ENCODE assay signal across 10 cellular contexts in the genomic region with DNA sequence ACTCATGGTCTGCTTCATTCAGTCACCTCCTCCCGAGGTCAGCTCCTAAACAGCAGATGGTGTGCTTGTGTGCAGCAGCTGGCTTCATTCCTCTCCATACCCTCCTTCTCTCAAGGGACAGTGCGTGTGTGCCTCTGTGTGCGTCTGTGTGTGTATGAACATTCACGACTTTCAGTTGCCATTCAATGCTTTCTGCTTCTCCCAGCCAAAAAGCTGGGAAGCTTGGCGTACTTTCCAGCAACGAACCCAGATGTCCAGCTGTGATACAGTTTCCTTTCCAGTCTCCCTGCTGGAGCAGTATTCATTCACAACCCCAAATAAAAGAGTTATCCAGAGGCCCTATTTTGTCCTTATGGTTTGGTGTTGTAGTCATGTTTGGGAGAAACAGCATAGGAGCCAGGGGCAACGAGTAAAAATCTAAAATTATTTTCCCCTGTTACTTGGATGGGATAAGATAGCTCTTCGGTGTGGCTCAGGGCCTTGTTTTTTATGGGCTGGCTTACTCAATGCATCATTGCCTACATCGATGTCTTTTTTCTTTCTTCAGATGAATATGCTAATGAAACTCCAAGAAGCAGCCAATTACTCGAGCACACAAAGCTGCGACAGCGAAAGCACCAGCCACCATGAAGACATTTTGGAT.
A peak's percentile ranks its signal among the peaks of the same experiment; 100 is the strongest.
DNase-seq lines count a peak whose midpoint lies in the region; ATAC-seq lines count a peak whose summit lies in the region.
"Had no signal": no experiment of that assay in that cellular context is flagged by ENCODE, and none has a peak within 500 bp of the region (broad histone marks: within the 10 kb centered on the region; RNA-seq: fewer than 3 reads in every experiment).

No MANE protein-coding gene starts in this region.

- no peak for ATAC-seq in GM21619 (IDR thresholded peaks at IDR 0.05; ENCODE audit: unreplicated experiment)

- peak overlapping the region; percentile 38 for H3K27ac ChIP-seq in temporal lobe (ENCODE audit: low read depth, low read length)
- H3K27ac ChIP-seq in CD4-positive, alpha-beta memory T cell (ENCODE audit: low read depth, low read length) = no peak overlapping the region

- no peaks in the 10 kb centered on the region for H3K36me3 Mint-ChIP-seq in CD4-positive, alpha-beta memory T cell

- H3K9me3 Mint-ChIP-seq in CD4-positive, alpha-beta memory T cell = peaks cover 0 to 8% (median 4%) of the 10 kb centered on the region in 8 donors

- intact Hi-C loops in CD4-positive, alpha-beta memory T cell (cut with micrococcal nuclease) = no loop called here

- no peaks in the 10 kb centered on the region for H3K4me1 Mint-ChIP-seq in CD4-positive, alpha-beta memory T cell

- no peaks in the 10 kb centered on the region for H3K36me3 ChIP-seq in CD4-positive, alpha-beta memory T cell (ENCODE audit: insufficient read depth, low read length)

- no peaks in the 10 kb centered on the region for H3K27me3 Mint-ChIP-seq in CD4-positive, alpha-beta memory T cell

- peak; percentile 81 to 97 (median 97) for DNase-seq in NCI-H1417 (lab: John Stamatoyannopoulos, UW)
- no peak for DNase-seq in NCI-H1417 treated with DMSO at 0.1 percent for 48 hours (lab: John Stamatoyannopoulos, UW)
- peak; percentile 96 for DNase-seq in NCI-H774 (lab: John Stamatoyannopoulos, UW)
- DNase-seq in globus pallidus (ENCODE audit: low spot score) = peak; percentile 47
- DNase-seq in activated CD4-positive, CD25-positive, alpha-beta regulatory T cell treated with anti-CD3 and anti-CD28 coated beads, Interleukin-2, amount 50 U/mL, for 72 hours = no peak
- DNase-seq in CD4-positive, alpha-beta memory T cell = no peak
- DNase-seq: 8988T; stimulated activated CD4-positive, alpha-beta T cell treated with anti-CD3 and anti-CD28 coated beads, Interleukin-4, amount 100 ng/mL, for 1 hour had no signal

- CTCF ChIA-PET in CD4-positive, alpha-beta memory T cell (lab: Charles Lee; ENCODE audit: partially characterized antibody) = no interaction called here

- no peak overlapping the region for H3K4me3 Mint-ChIP-seq in CD4-positive, alpha-beta memory T cell

- no peaks in the 10 kb centered on the region for H3K4me1 ChIP-seq in CD4-positive, alpha-beta memory T cell (ENCODE audit: insufficient read depth, low read length)

- no peaks in the 10 kb centered on the region for H3K27me3 ChIP-seq in CD4-positive, alpha-beta memory T cell (ENCODE audit: insufficient read depth, low read length)

- H3K27ac Mint-ChIP-seq in CD4-positive, alpha-beta memory T cell = no peak overlapping the region

- H3K9me3 ChIP-seq in CD4-positive, alpha-beta memory T cell (ENCODE audit: control insufficient read depth in 1 of 2, low read length in 2 of 2) = no peaks in the 10 kb centered on the region

- H3K4me3 ChIP-seq in CD4-positive, alpha-beta memory T cell (ENCODE audit: low read length in 2 of 2) = no peak overlapping the region

- POLR2A ChIA-PET in CD4-positive, alpha-beta memory T cell (lab: Charles Lee; ENCODE audit: partially characterized antibody) = no interaction called here

Comparison
In these comparisons a context has a peak if more than half of its experiments do, and no peak if none do; other contexts are left out.
1. DNase-seq: peak in NCI-H1417 (3 of 3), NCI-H774 (single experiment) and globus pallidus (single experiment); none in NCI-H1417 treated with DMSO at 0.1 percent for 48 hours (single experiment), activated CD4-positive, CD25-positive, alpha-beta regulatory T cell treated with anti-CD3 and anti-CD28 coated beads, Interleukin-2, amount 50 U/mL, for 72 hours (single experiment) and CD4-positive, alpha-beta memory T cell (0 of 5).